14 cellular contexts compared by ENCODE assay signal in genomic region chrX:29890646-29891200, GRCh38.
"Had no signal": no experiment of that assay in that cellular context is flagged by ENCODE, and none has a peak within 500 bp of the region (broad histone marks: within the 10 kb centered on the region; RNA-seq: fewer than 3 reads in every experiment).

No MANE protein-coding gene starts in this region.

- FAIRE-seq: TTC549 had no signal

- H3K9me3 Mint-ChIP-seq: activated B cell treated with CpG ODN at 0.5 μM for 24 hours; activated CD8-positive, alpha-beta T cell treated with anti-CD3 and anti-CD28 coated beads for 36 hours; activated T-cell treated with anti-CD3 and anti-CD28 coated beads, Interleukin-2, amount 50 U/mL, for 4 hours; stimulated activated naive CD8-positive, alpha-beta T cell treated with anti-CD3 and anti-CD28 coated beads, Interleukin-15, Interleukin-2, amounts not matched to agents 100 ng/mL and 50 ng/mL, for 24 hours; type B pancreatic cell had no signal

- H3K36me3 Mint-ChIP-seq: activated naive CD4-positive, alpha-beta T cell treated with anti-CD3 and anti-CD28 coated beads, Interleukin-2, amount 50 U/mL, for 72 hours; type B pancreatic cell had no signal

- H3K27ac Mint-ChIP-seq: activated B cell treated with CpG ODN at 0.5 μM for 24 hours; activated CD8-positive, alpha-beta T cell treated with anti-CD3 and anti-CD28 coated beads for 36 hours; activated naive CD4-positive, alpha-beta T cell treated with anti-CD3 and anti-CD28 coated beads, Interleukin-2, amount 50 U/mL, for 72 hours; stimulated activated naive CD8-positive, alpha-beta T cell treated with anti-CD3 and anti-CD28 coated beads, Interleukin-15, Interleukin-2, amounts not matched to agents 100 ng/mL and 50 ng/mL, for 24 hours; type B pancreatic cell had no signal

- H3K4me1 Mint-ChIP-seq: activated B cell treated with CpG ODN at 0.5 μM for 24 hours had no signal

- DNase-seq: activated B cell treated with CpG ODN at 0.5 μM for 24 hours; activated CD4-positive, alpha-beta T cell treated with anti-CD3 and anti-CD28 coated beads for 48 hours; activated CD8-positive, alpha-beta T cell treated with anti-CD3 and anti-CD28 coated beads for 36 hours; activated effector memory CD4-positive, alpha-beta T cell treated with anti-CD3 and anti-CD28 coated beads, Interleukin-2, amount 50 U/mL, for 16 hours; activated T-cell treated with anti-CD3 and anti-CD28 coated beads, Interleukin-2, amount 50 U/mL, for 4 hours; amniotic stem cell; islet precursor cell; midbrain; right lobe of liver had no signal

- ATAC-seq: activated CD8-positive, alpha-beta T cell treated with anti-CD3 and anti-CD28 coated beads for 36 hours; activated naive CD4-positive, alpha-beta T cell treated with anti-CD3 and anti-CD28 coated beads, Interleukin-2, amount 50 U/mL, for 72 hours; activated T-cell treated with anti-CD3 and anti-CD28 coated beads, Interleukin-2, amount 50 U/mL, for 4 hours; left lobe of liver; right lobe of liver had no signal

- H3K27me3 Mint-ChIP-seq: activated B cell treated with CpG ODN at 0.5 μM for 24 hours; activated CD8-positive, alpha-beta T cell treated with anti-CD3 and anti-CD28 coated beads for 36 hours; stimulated activated naive CD8-positive, alpha-beta T cell treated with anti-CD3 and anti-CD28 coated beads, Interleukin-15, Interleukin-2, amounts not matched to agents 100 ng/mL and 50 ng/mL, for 24 hours; type B pancreatic cell had no signal

- H3K4me3 Mint-ChIP-seq: activated B cell treated with CpG ODN at 0.5 μM for 24 hours; activated CD8-positive, alpha-beta T cell treated with anti-CD3 and anti-CD28 coated beads for 36 hours; activated T-cell treated with anti-CD3 and anti-CD28 coated beads, Interleukin-2, amount 50 U/mL, for 4 hours; stimulated activated naive CD8-positive, alpha-beta T cell treated with anti-CD3 and anti-CD28 coated beads, Interleukin-15, Interleukin-2, amounts not matched to agents 100 ng/mL and 50 ng/mL, for 24 hours; type B pancreatic cell had no signal
